24 cellular contexts compared by ENCODE assay signal in the genomic region with DNA sequence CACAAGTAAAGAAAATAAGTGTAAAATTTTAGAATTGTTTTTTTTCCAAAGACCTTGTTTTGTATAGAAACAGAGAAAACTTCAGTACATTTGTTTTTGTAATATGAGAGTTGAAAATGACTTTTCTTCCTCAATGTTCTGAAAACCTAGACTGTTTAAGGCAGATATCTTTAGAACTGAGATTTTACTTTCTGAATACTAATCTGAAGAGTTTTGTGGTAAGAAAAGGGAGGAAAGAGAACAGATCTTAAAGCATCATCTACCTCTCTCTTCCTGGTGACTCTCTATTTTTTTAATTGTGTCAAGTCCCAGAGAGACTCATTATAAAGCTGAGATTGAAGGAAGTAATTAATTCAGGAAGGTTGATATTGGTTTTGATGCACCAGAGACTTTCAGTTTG.
"Had no signal": no experiment of that assay in that cellular context is flagged by ENCODE, and none has a peak within 500 bp of the region (broad histone marks: within the 10 kb centered on the region; RNA-seq: fewer than 3 reads in every experiment).

No MANE protein-coding gene starts in this region.

- ATAC-seq: HepG2, Right ventricle myocardium inferior, SK-N-SH treated with all-trans-retinoic acid at 6 μM for 48 hours had no signal

- H3K4me1 ChIP-seq: Peyer's patch, SJCRH30 had no signal

- H3K4me3 ChIP-seq: PC-9, Peyer's patch, SJCRH30 had no signal

- H3K27ac ChIP-seq: PC-9, Peyer's patch, SJCRH30 had no signal

- H3K4me2 ChIP-seq: PC-9 had no signal

- DNase-seq: IMR-90; Kasumi-1; KG1; MV-4-11; NCI-H1048; NCI-H1105; NCI-H1417; NCI-H1436 treated with DMSO at 0.1 percent for 48 hours; NCI-H1694; NCI-H187 treated with DMSO at 0.1 percent for 48 hours; NCI-H2029 treated with DMSO at 0.1 percent for 48 hours; NCI-H2171 treated with DMSO at 0.1 percent for 48 hours; NCI-H524; NCI-H69; NCI-H774; NK-92 treated with Interleukin-12 subunit alpha and Interleukin-12 subunit beta, amount 100 ng/mL, for 24 hours; OCI-M1; PC-9; Peyer's patch; SHP77 treated with DMSO at 0.1 percent for 48 hours; SJCRH30 had no signal

- H3K9me3 ChIP-seq: Peyer's patch, SJCRH30 had no signal

- H2AFZ ChIP-seq: PC-9 had no signal

- FAIRE-seq: HepG2 had no signal

- H3K36me3 ChIP-seq: Peyer's patch, SJCRH30 had no signal

- H3K27me3 ChIP-seq: Peyer's patch, SJCRH30 had no signal
